In the genomic region with DNA sequence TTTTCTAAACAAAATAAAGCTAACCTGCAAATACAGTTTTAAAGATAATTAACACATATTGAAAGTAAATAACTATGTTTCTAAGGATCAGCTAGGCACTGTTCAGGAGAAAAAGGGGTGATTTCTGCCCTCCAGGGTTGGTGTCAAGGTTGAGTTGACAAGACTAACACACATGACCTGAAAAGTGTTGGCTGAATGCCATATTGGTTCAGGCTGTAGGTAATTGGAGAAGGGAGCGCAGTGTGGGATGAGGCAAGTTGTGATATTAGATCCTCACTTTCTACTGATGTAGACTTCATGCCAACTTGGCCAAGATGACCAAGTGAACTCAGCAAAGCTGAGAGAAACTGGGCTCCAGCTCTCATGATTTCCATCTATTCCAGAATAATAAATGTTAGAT, we compare ENCODE assay signal across 2 cellular contexts.
TF ChIP-seq lines count a peak whose summit lies in the region.

No MANE protein-coding gene starts in this region.

TF ChIP-seq in Ishikawa, 13 proteins besides CTCF, POLR2A, EP300 and RAD21 (continued from another document):
- TF ChIP-seq, protein P1, sequence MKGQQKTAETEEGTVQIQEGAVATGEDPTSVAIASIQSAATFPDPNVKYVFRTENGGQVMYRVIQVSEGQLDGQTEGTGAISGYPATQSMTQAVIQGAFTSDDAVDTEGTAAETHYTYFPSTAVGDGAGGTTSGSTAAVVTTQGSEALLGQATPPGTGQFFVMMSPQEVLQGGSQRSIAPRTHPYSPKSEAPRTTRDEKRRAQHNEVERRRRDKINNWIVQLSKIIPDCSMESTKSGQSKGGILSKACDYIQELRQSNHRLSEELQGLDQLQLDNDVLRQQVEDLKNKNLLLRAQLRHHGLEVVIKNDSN (IDR thresholded peaks at IDR 0.05): peak; percentile 33; the same call in 1 of the 2 replicates
- TF ChIP-seq CEBPB (IDR thresholded peaks at IDR 0.05): no peak
- no peak for TF ChIP-seq TEAD4 (IDR thresholded peaks at IDR 0.05)
- TF ChIP-seq NFIC (IDR thresholded peaks at IDR 0.05): peak; percentile 89

TF ChIP-seq in HepG2, 621 proteins besides CTCF, POLR2A, EP300 and RAD21 (continued from another document and continues in another):
- TF ChIP-seq, protein P2, sequence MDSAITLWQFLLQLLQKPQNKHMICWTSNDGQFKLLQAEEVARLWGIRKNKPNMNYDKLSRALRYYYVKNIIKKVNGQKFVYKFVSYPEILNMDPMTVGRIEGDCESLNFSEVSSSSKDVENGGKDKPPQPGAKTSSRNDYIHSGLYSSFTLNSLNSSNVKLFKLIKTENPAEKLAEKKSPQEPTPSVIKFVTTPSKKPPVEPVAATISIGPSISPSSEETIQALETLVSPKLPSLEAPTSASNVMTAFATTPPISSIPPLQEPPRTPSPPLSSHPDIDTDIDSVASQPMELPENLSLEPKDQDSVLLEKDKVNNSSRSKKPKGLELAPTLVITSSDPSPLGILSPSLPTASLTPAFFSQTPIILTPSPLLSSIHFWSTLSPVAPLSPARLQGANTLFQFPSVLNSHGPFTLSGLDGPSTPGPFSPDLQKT (CRISPR knock-in tag; IDR thresholded peaks at IDR 0.05; ENCODE audit: borderline replicate concordance): no peak
- no peak for TF ChIP-seq EEA1 (CRISPR knock-in tag; IDR thresholded peaks at IDR 0.05; ENCODE audit: borderline replicate concordance)
- no peak for TF ChIP-seq ZNF34 (CRISPR knock-in tag; IDR thresholded peaks at IDR 0.05; ENCODE audit: borderline replicate concordance)
- TF ChIP-seq, protein P3, sequence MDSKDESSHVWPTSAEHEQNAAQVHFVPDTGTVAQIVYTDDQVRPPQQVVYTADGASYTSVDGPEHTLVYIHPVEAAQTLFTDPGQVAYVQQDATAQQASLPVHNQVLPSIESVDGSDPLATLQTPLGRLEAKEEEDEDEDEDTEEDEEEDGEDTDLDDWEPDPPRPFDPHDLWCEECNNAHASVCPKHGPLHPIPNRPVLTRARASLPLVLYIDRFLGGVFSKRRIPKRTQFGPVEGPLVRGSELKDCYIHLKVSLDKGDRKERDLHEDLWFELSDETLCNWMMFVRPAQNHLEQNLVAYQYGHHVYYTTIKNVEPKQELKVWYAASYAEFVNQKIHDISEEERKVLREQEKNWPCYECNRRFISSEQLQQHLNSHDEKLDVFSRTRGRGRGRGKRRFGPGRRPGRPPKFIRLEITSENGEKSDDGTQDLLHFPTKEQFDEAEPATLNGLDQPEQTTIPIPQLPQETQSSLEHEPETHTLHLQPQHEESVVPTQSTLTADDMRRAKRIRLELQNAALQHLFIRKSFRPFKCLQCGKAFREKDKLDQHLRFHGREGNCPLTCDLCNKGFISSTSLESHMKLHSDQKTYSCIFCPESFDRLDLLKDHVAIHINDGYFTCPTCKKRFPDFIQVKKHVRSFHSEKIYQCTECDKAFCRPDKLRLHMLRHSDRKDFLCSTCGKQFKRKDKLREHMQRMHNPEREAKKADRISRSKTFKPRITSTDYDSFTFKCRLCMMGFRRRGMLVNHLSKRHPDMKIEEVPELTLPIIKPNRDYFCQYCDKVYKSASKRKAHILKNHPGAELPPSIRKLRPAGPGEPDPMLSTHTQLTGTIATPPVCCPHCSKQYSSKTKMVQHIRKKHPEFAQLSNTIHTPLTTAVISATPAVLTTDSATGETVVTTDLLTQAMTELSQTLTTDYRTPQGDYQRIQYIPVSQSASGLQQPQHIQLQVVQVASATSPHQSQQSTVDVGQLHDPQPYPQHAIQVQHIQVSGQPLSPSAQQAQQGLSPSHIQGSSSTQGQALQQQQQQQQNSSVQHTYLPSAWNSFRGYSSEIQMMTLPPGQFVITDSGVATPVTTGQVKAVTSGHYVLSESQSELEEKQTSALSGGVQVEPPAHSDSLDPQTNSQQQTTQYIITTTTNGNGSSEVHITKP (CRISPR knock-in tag; IDR thresholded peaks at IDR 0.05; ENCODE audit: low read depth): no peak
- no peak for TF ChIP-seq GPN1 (CRISPR knock-in tag; IDR thresholded peaks at IDR 0.05; ENCODE audit: borderline replicate concordance)
- no peak for TF ChIP-seq ZNF761 (CRISPR knock-in tag; conservative IDR thresholded peaks at IDR 0.05)
- TF ChIP-seq, protein P4, sequence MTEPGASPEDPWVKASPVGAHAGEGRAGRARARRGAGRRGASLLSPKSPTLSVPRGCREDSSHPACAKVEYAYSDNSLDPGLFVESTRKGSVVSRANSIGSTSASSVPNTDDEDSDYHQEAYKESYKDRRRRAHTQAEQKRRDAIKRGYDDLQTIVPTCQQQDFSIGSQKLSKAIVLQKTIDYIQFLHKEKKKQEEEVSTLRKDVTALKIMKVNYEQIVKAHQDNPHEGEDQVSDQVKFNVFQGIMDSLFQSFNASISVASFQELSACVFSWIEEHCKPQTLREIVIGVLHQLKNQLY (CRISPR knock-in tag; IDR thresholded peaks at IDR 0.05): no peak
- TF ChIP-seq ZNF510 (CRISPR knock-in tag; IDR thresholded peaks at IDR 0.05; ENCODE audit: low read depth): no peak
- peak; percentile 29; the same call in 1 of the 2 replicates for TF ChIP-seq HNF4A (CRISPR knock-in tag; IDR thresholded peaks at IDR 0.05)
- TF ChIP-seq, protein P5, sequence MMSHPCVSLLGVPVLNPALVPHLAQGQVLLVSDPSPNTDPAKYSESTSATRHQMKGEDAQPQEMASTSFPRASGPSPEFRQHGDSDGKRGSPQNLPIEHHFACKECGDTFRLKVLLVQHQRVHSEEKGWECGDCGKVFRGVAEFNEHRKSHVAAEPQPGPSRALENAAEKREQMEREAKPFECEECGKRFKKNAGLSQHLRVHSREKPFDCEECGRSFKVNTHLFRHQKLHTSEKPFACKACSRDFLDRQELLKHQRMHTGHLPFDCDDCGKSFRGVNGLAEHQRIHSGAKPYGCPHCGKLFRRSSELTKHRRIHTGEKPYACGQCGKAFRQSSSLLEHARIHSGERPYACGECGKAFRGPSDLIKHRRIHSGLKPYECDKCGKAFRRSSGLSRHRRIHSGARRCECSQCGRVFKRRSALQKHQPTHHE (CRISPR knock-in tag; IDR thresholded peaks at IDR 0.05; ENCODE audit: borderline replicate concordance): no peak
- TF ChIP-seq, protein P6, sequence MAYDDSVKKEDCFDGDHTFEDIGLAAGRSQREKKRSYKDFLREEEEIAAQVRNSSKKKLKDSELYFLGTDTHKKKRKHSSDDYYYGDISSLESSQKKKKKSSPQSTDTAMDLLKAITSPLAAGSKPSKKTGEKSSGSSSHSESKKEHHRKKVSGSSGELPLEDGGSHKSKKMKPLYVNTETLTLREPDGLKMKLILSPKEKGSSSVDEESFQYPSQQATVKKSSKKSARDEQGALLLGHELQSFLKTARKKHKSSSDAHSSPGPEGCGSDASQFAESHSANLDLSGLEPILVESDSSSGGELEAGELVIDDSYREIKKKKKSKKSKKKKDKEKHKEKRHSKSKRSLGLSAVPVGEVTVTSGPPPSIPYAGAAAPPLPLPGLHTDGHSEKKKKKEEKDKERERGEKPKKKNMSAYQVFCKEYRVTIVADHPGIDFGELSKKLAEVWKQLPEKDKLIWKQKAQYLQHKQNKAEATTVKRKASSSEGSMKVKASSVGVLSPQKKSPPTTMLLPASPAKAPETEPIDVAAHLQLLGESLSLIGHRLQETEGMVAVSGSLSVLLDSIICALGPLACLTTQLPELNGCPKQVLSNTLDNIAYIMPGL (CRISPR knock-in tag; IDR thresholded peaks at IDR 0.05; ENCODE audit: borderline replicate concordance in 1 of 2, low read depth in 1 of 2): no peak
- no peak for TF ChIP-seq TOPORS (CRISPR knock-in tag; IDR thresholded peaks at IDR 0.05)
- TF ChIP-seq, protein P7, sequence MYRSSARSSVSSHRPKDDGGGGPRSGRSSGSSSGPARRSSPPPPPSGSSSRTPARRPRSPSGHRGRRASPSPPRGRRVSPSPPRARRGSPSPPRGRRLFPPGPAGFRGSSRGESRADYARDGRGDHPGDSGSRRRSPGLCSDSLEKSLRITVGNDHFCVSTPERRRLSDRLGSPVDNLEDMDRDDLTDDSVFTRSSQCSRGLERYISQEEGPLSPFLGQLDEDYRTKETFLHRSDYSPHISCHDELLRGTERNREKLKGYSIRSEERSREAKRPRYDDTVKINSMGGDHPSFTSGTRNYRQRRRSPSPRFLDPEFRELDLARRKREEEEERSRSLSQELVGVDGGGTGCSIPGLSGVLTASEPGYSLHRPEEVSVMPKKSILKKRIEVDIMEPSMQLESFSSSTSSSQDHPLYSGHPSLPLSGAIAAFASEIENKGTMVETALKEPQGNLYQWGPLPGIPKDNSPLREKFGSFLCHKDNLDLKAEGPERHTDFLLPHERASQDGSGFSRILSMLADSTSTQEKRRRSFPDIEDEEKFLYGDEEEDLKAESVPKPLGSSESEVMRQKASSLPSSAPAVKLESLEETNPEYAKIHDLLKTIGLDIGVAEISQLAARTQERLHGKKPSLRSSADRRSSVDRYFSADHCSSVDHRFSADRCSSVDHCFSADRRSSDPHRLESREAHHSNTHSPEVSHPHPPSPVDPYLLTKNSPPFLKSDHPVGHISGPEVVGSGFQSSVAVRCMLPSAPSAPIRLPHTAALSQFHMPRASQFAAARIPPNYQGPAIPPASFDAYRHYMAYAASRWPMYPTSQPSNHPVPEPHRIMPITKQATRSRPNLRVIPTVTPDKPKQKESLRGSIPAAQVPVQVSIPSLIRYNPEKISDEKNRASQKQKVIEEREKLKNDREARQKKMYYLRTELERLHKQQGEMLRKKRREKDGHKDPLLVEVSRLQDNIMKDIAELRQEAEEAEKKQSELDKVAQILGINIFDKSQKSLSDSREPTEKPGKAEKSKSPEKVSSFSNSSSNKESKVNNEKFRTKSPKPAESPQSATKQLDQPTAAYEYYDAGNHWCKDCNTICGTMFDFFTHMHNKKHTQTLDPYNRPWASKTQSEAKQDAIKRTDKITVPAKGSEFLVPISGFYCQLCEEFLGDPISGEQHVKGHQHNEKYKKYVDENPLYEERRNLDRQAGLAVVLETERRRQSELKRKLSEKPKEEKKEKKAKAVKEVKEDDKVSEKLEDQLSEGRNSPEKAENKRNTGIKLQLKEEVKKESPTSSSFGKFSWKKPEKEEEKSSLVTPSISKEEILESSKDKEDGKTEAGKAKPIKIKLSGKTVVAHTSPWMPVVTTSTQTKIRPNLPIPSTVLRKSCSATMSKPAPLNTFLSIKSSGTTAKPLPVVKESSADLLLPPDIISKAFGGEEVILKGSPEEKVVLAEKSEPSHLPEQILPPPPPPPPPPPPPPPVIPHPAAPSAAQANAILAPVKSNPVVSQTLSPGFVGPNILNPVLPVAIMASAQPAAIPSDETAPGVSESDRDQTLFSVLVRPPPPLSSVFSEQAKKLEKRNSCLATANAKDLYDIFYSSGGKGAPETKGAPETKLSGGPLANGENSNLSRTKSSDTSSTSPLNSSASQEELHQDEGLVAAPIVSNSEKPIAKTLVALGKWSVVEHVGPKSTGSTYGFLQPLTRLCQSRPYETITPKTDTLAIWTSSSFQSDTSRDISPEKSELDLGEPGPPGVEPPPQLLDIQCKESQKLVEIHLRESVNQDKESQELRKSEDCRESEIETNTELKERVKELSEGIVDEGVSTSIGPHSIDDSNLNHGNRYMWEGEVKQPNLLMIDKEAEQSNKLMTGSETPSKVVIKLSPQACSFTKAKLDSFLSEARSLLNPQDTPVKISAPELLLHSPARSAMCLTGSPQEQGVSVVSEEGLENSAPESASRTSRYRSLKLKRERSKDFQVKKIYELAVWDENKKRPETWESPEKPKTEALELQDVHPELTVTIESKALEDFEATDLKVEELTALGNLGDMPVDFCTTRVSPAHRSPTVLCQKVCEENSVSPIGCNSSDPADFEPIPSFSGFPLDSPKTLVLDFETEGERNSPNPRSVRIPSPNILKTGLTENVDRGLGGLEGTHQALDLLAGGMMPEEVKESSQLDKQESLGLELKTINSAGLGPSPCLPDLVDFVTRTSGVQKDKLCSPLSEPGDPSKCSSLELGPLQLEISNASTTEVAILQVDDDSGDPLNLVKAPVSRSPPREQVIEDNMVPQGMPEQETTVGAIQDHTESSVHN (CRISPR knock-in tag; IDR thresholded peaks at IDR 0.05): no peak
- no peak for TF ChIP-seq ZNF781 (CRISPR knock-in tag; IDR thresholded peaks at IDR 0.05; ENCODE audit: borderline replicate concordance, not compliant biosample characterization)
- no peak for TF ChIP-seq ZNF776 (CRISPR knock-in tag; IDR thresholded peaks at IDR 0.05)
- TF ChIP-seq RARA (CRISPR knock-in tag; IDR thresholded peaks at IDR 0.05): peak; percentile 81
- TF ChIP-seq ZNF331 (CRISPR knock-in tag; IDR thresholded peaks at IDR 0.05): no peak
- TF ChIP-seq FOXJ3 (CRISPR knock-in tag; IDR thresholded peaks at IDR 0.05; ENCODE audit: borderline replicate concordance): no peak
- no peak for TF ChIP-seq REL (CRISPR knock-in tag; conservative IDR thresholded peaks at IDR 0.05)
- TF ChIP-seq ZNF3 (CRISPR knock-in tag; IDR thresholded peaks at IDR 0.05): no peak
- TF ChIP-seq ADNP (CRISPR knock-in tag; IDR thresholded peaks at IDR 0.05): no peak
- peak; percentile 61; the same call in 1 of the 2 replicates for TF ChIP-seq NR2F6 (IDR thresholded peaks at IDR 0.05)
- TF ChIP-seq NR2F6 (CRISPR knock-in tag; IDR thresholded peaks at IDR 0.05): peak; percentile 35; the same call in 1 of the 2 replicates
- TF ChIP-seq, protein P8, sequence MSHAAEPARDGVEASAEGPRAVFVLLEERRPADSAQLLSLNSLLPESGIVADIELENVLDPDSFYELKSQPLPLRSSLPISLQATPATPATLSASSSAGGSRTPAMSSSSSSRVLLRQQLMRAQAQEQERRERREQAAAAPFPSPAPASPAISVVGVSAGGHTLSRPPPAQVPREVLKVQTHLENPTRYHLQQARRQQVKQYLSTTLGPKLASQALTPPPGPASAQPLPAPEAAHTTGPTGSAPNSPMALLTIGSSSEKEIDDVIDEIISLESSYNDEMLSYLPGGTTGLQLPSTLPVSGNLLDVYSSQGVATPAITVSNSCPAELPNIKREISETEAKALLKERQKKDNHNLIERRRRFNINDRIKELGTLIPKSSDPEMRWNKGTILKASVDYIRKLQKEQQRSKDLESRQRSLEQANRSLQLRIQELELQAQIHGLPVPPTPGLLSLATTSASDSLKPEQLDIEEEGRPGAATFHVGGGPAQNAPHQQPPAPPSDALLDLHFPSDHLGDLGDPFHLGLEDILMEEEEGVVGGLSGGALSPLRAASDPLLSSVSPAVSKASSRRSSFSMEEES (CRISPR knock-in tag; IDR thresholded peaks at IDR 0.05): peak; percentile 21; the same call in 1 of the 2 replicates
- no peak for TF ChIP-seq NCOA1 (CRISPR knock-in tag; IDR thresholded peaks at IDR 0.05)
- TF ChIP-seq ZSCAN12 (CRISPR knock-in tag; IDR thresholded peaks at IDR 0.05): no peak
- TF ChIP-seq BCL6 (CRISPR knock-in tag; IDR thresholded peaks at IDR 0.05): peak; percentile 64
- TF ChIP-seq, protein P9, sequence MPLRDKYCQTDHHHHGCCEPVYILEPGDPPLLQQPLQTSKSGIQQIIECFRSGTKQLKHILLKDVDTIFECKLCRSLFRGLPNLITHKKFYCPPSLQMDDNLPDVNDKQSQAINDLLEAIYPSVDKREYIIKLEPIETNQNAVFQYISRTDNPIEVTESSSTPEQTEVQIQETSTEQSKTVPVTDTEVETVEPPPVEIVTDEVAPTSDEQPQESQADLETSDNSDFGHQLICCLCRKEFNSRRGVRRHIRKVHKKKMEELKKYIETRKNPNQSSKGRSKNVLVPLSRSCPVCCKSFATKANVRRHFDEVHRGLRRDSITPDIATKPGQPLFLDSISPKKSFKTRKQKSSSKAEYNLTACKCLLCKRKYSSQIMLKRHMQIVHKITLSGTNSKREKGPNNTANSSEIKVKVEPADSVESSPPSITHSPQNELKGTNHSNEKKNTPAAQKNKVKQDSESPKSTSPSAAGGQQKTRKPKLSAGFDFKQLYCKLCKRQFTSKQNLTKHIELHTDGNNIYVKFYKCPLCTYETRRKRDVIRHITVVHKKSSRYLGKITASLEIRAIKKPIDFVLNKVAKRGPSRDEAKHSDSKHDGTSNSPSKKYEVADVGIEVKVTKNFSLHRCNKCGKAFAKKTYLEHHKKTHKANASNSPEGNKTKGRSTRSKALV (CRISPR knock-in tag; IDR thresholded peaks at IDR 0.05): no peak
- TF ChIP-seq NR2F2 (IDR thresholded peaks at IDR 0.05; ENCODE audit: borderline replicate concordance, low read depth): no peak
- no peak for TF ChIP-seq KDM6A (CRISPR knock-in tag; IDR thresholded peaks at IDR 0.05; ENCODE audit: low read depth)
- no peak for TF ChIP-seq HDAC1 (CRISPR knock-in tag; IDR thresholded peaks at IDR 0.05)
- TF ChIP-seq IKZF4 (CRISPR knock-in tag; IDR thresholded peaks at IDR 0.05; ENCODE audit: borderline replicate concordance, low read depth, not compliant biosample characterization): no peak
- TF ChIP-seq BHLHE40 (IDR thresholded peaks at IDR 0.05; ENCODE audit: low read length): no peak
- no peak for TF ChIP-seq MYC (CRISPR knock-in tag; IDR thresholded peaks at IDR 0.05; ENCODE audit: borderline replicate concordance)
- TF ChIP-seq MTA3 (CRISPR knock-in tag; IDR thresholded peaks at IDR 0.05): no peak
